ENCODE assay signal across 20 cellular contexts in genomic region chr2:128559533-128560515, GRCh38.
"Had no signal": no experiment of that assay in that cellular context is flagged by ENCODE, and none has a peak within 500 bp of the region (broad histone marks: within the 10 kb centered on the region; RNA-seq: fewer than 3 reads in every experiment).

No MANE protein-coding gene starts in this region.

- ATAC-seq: gastroesophageal sphincter; left colon; natural killer cell treated with Interleukin-12 subunit alpha and Interleukin-12 subunit beta and Interleukin-15 and Interleukin-18, amount 100 ng/mL, for 72 hours; stimulated activated naive B cell treated with anti-CD40 and anti-IgM and Interleukin-4, amounts not matched to agents 10 μg/mL and 1 μg/mL and 100 μg/mL, for 72 hours; stimulated activated naive CD8-positive, alpha-beta T cell treated with anti-CD3 and anti-CD28 coated beads, Interleukin-15, amount 100 ng/mL, for 72 hours; upper lobe of right lung had no signal

- H3K36me3 ChIP-seq: gastroesophageal sphincter, neutrophil, sigmoid colon, tibial nerve, upper lobe of right lung, vagina had no signal

- H3K4me1 Mint-ChIP-seq: immature natural killer cell; stimulated activated naive B cell treated with anti-CD40 and anti-IgM and Interleukin-4, amounts not matched to agents 10 μg/mL and 1 μg/mL and 100 μg/mL, for 72 hours; stimulated activated naive CD8-positive, alpha-beta T cell treated with anti-CD3 and anti-CD28 coated beads, Interleukin-15, amount 100 ng/mL, for 72 hours had no signal

- DNase-seq: cortex of kidney; dorsolateral prefrontal cortex; effector CD8-positive, alpha-beta T cell; glutamatergic neuron; immature natural killer cell; left colon; midbrain; sigmoid colon; stimulated activated CD4-positive, alpha-beta T cell treated with anti-CD3 and anti-CD28 coated beads, Interleukin-2, amount 100 ng/mL, for 24 hours; stimulated activated CD4-positive, alpha-beta T cell treated with anti-CD3 and anti-CD28 coated beads, Interleukin-4, amount 100 ng/mL, for 4 hours; stimulated activated naive B cell treated with anti-CD40 and anti-IgM and Interleukin-4, amounts not matched to agents 10 μg/mL and 1 μg/mL and 100 μg/mL, for 72 hours; stimulated activated naive CD8-positive, alpha-beta T cell treated with anti-CD3 and anti-CD28 coated beads, Interleukin-15, amount 100 ng/mL, for 72 hours; upper lobe of right lung had no signal

- H3K27ac Mint-ChIP-seq: immature natural killer cell; natural killer cell treated with Interleukin-12 subunit alpha and Interleukin-12 subunit beta and Interleukin-15 and Interleukin-18, amount 100 ng/mL, for 72 hours; stimulated activated naive B cell treated with anti-CD40 and anti-IgM and Interleukin-4, amounts not matched to agents 10 μg/mL and 1 μg/mL and 100 μg/mL, for 72 hours had no signal

- H3K27me3 ChIP-seq: dorsolateral prefrontal cortex, gastroesophageal sphincter, neutrophil, sigmoid colon, testis, tibial nerve, upper lobe of right lung, vagina had no signal

- H3K36me3 Mint-ChIP-seq: immature natural killer cell; natural killer cell treated with Interleukin-12 subunit alpha and Interleukin-12 subunit beta and Interleukin-15 and Interleukin-18, amount 100 ng/mL, for 72 hours; stimulated activated naive B cell treated with anti-CD40 and anti-IgM and Interleukin-4, amounts not matched to agents 10 μg/mL and 1 μg/mL and 100 μg/mL, for 72 hours had no signal

- H3K9me3 ChIP-seq: gastroesophageal sphincter, neutrophil, sigmoid colon, testis, tibial nerve, upper lobe of right lung, vagina had no signal

- H3K27ac ChIP-seq: dorsolateral prefrontal cortex, gastroesophageal sphincter, neutrophil, sigmoid colon, upper lobe of right lung, vagina had no signal

- H3K4me3 ChIP-seq: dorsolateral prefrontal cortex, gastroesophageal sphincter, sigmoid colon, skin epidermis, testis, tibial nerve, upper lobe of right lung, vagina had no signal

- H3K4me3 Mint-ChIP-seq: immature natural killer cell; natural killer cell treated with Interleukin-12 subunit alpha and Interleukin-12 subunit beta and Interleukin-15 and Interleukin-18, amount 100 ng/mL, for 72 hours; stimulated activated naive B cell treated with anti-CD40 and anti-IgM and Interleukin-4, amounts not matched to agents 10 μg/mL and 1 μg/mL and 100 μg/mL, for 72 hours; stimulated activated naive CD8-positive, alpha-beta T cell treated with anti-CD3 and anti-CD28 coated beads, Interleukin-15, amount 100 ng/mL, for 72 hours had no signal

- H3K9me3 Mint-ChIP-seq: immature natural killer cell; natural killer cell treated with Interleukin-12 subunit alpha and Interleukin-12 subunit beta and Interleukin-15 and Interleukin-18, amount 100 ng/mL, for 72 hours; stimulated activated naive B cell treated with anti-CD40 and anti-IgM and Interleukin-4, amounts not matched to agents 10 μg/mL and 1 μg/mL and 100 μg/mL, for 72 hours; stimulated activated naive CD8-positive, alpha-beta T cell treated with anti-CD3 and anti-CD28 coated beads, Interleukin-15, amount 100 ng/mL, for 72 hours had no signal
